Comparison of ENCODE assay signal across 15 cellular contexts in genomic region chr4:117893207-117893606, GRCh38.
DNase-seq lines count a peak whose midpoint lies in the region; ATAC-seq and TF ChIP-seq lines count a peak whose summit lies in the region.
"Had no signal": no experiment of that assay in that cellular context is flagged by ENCODE, and none has a peak within 500 bp of the region (broad histone marks: within the 10 kb centered on the region; RNA-seq: fewer than 3 reads in every experiment).

No MANE protein-coding gene starts in this region.

- no peak for TF ChIP-seq CTCF in epithelial cell of proximal tubule (conservative IDR thresholded peaks at IDR 0.05; ENCODE audit: low read depth, low read length)

- in situ Hi-C loops in ACHN (cut with HindIII; ENCODE audit: low pct_ligation_motif_present, low pct_unique_long_range_greater_than_20kb, low sequenced_read_pairs) = no loop called here

- H4K8ac ChIP-seq in mesenchymal stem cell (ENCODE audit: low read length) = no peak overlapping the region

- ATAC-seq in HG02678 (IDR thresholded peaks at IDR 0.05; ENCODE audit: unreplicated experiment) = no peak
- ATAC-seq: A549 had no signal

- H3K4me1 ChIP-seq in mesenchymal stem cell (ENCODE audit: control insufficient read depth, insufficient read depth, low read depth, low read length) = no peaks in the 10 kb centered on the region
- H3K4me1 ChIP-seq: A549 had no signal

- H3K27me3 ChIP-seq in mesenchymal stem cell (ENCODE audit: control insufficient read depth in 1 of 2, insufficient read depth in 1 of 2, low read length in 2 of 2) = no peaks in the 10 kb centered on the region

- no peak overlapping the region for H4K91ac ChIP-seq in mesenchymal stem cell (ENCODE audit: low read length)

- DNase-seq in ACHN = peak; percentile 81
- DNase-seq in NCI-H446 (lab: John Stamatoyannopoulos, UW) = peak; percentile 5 to 80
- peak; percentile 75 for DNase-seq in epithelial cell of proximal tubule (ENCODE audit: low read depth)
- DNase-seq in mesenchymal stem cell = no peak
- DNase-seq in GM19240 (ENCODE audit: insufficient read length, low spot score) = no peak
- no peak for DNase-seq in activated naive CD4-positive, alpha-beta T cell (lab: John Stamatoyannopoulos, UW)
- DNase-seq: C1 segment of cervical spinal cord, H7, IMR-90, Kasumi-1, NCI-H1105 treated with DMSO at 0.1 percent for 48 hours, NCI-H1694 treated with DMSO at 0.1 percent for 48 hours, NCI-H774 had no signal

- H3K18ac ChIP-seq in mesenchymal stem cell (ENCODE audit: low read depth in 1 of 2, low read length in 2 of 2) = no peak overlapping the region

- no peak overlapping the region for H2AFZ ChIP-seq in mesenchymal stem cell (ENCODE audit: low read depth, low read length)

- H3K9ac ChIP-seq in mesenchymal stem cell (ENCODE audit: low read length) = no peak overlapping the region

- no peak overlapping the region for H3K14ac ChIP-seq in mesenchymal stem cell (ENCODE audit: low read length in 2 of 2)

- no peak overlapping the region for H2BK15ac ChIP-seq in mesenchymal stem cell (ENCODE audit: low read depth, poor library complexity, severe bottlenecking)

- H3K36me3 ChIP-seq in mesenchymal stem cell (ENCODE audit: control insufficient read depth in 1 of 2, insufficient read depth in 2 of 2, low read depth in 1 of 2, low read length in 2 of 2) = no peaks in the 10 kb centered on the region

- no CpG with 5 or more reads among the region's 1 CpG for WGBS in mesenchymal stem cell

- no peak overlapping the region for H3K23ac ChIP-seq in mesenchymal stem cell (ENCODE audit: low read length in 2 of 2)

- no peak overlapping the region for H3K4ac ChIP-seq in mesenchymal stem cell (ENCODE audit: low read depth in 1 of 2, low read length in 2 of 2)

- no peak overlapping the region for H2BK5ac ChIP-seq in mesenchymal stem cell (ENCODE audit: low read depth, low read length, poor library complexity, severe bottlenecking)

- H2BK120ac ChIP-seq in mesenchymal stem cell (ENCODE audit: low read depth, low read length) = no peak overlapping the region

- peak overlapping the region; percentile 90 for H3K27ac ChIP-seq in mesenchymal stem cell (ENCODE audit: low read length, poor library complexity, severe bottlenecking)
- H3K27ac ChIP-seq: A549 had no signal

- H2AK5ac ChIP-seq in mesenchymal stem cell (ENCODE audit: low read length, severe bottlenecking) = no peak overlapping the region

- no peaks in the 10 kb centered on the region for H3K79me1 ChIP-seq in mesenchymal stem cell (replicated peaks; ENCODE audit: low read length, poor library complexity, severe bottlenecking)

- H3K4me2 ChIP-seq in mesenchymal stem cell (ENCODE audit: low read length, poor library complexity, severe bottlenecking) = no peak overlapping the region
- H3K4me2 ChIP-seq: A549 had no signal

- H2BK12ac ChIP-seq in mesenchymal stem cell (ENCODE audit: low read length in 2 of 2) = no peak overlapping the region

- no peaks in the 10 kb centered on the region for H3K9me3 ChIP-seq in mesenchymal stem cell (ENCODE audit: control insufficient read depth, low read length)
- H3K9me3 ChIP-seq: A549 had no signal

- H3K4me3 ChIP-seq in epithelial cell of proximal tubule (ENCODE audit: low read depth, low read length) = no peak overlapping the region
- H3K4me3 ChIP-seq in mesenchymal stem cell (ENCODE audit: insufficient read depth in 1 of 2, low read depth in 1 of 2, low read length in 2 of 2) = no peak overlapping the region
- H3K4me3 ChIP-seq: A549 had no signal

Comparison
In these comparisons a context has a peak if more than half of its experiments do, and no peak if none do; other contexts are left out.
1. DNase-seq: peak in ACHN (single experiment), NCI-H446 (2 of 2) and epithelial cell of proximal tubule (single experiment); none in mesenchymal stem cell (single experiment), GM19240 (single experiment) and activated naive CD4-positive, alpha-beta T cell (0 of 4).